ENCODE assay signal across 10 cellular contexts in genomic region chr11:10325398-10326079, GRCh38. TPM values are rescaled to one million over a fixed set of nuclear protein-coding genes. Genes with fewer than 3 reads are reported as not detected.
DNase-seq lines count a peak whose midpoint lies in the region; ATAC-seq, FAIRE-seq and TF ChIP-seq lines count a peak whose summit lies in the region.
"Had no signal": no experiment of that assay in that cellular context is flagged by ENCODE, and none has a peak within 500 bp of the region (broad histone marks: within the 10 kb centered on the region; RNA-seq: fewer than 3 reads in every experiment).

No MANE protein-coding gene starts in this region.

- H3K27ac ChIP-seq in brain microvascular endothelial cell (peak overlapping the region; percentile 82), smooth muscle cell (ENCODE audit: low read depth) (no peak overlapping the region)

- H4K20me1 ChIP-seq in smooth muscle cell (ENCODE audit: low read depth) = no peaks in the 10 kb centered on the region

- in situ Hi-C loops in brain microvascular endothelial cell (cut with HindIII; ENCODE audit: low pct_ligation_motif_present, low sequenced_read_pairs) = no loop called here

- H3K9me3 ChIP-seq in smooth muscle cell (replicated peaks; ENCODE audit: low read depth) = no peaks in the 10 kb centered on the region

- no peaks in the 10 kb centered on the region for H3K36me3 ChIP-seq in brain microvascular endothelial cell (replicated peaks)
- H3K36me3 ChIP-seq in smooth muscle cell (ENCODE audit: low read depth) = no peaks in the 10 kb centered on the region

- DNase-seq in HT1080 (ENCODE audit: low read depth) (peak; percentile 60), brain microvascular endothelial cell (peak; percentile 89), kidney tubule cell (ENCODE audit: low spot score) (peak; percentile 19), stromal cell of bone marrow (ENCODE audit: low read depth) (peak; percentile 88), smooth muscle cell (lab: John Stamatoyannopoulos, UW; ENCODE audit: unreplicated experiment) (no peak), GM19239 (ENCODE audit: insufficient read length, low spot score) (no peak), NCI-H2029 (lab: John Stamatoyannopoulos, UW) (no peak)
- DNase-seq: activated naive CD4-positive, alpha-beta T cell treated with anti-CD3 and anti-CD28 coated beads for 36 hours had no signal

- H3K27me3 ChIP-seq in brain microvascular endothelial cell (replicated peaks) (no peaks in the 10 kb centered on the region), smooth muscle cell (ENCODE audit: low read depth) (no peaks in the 10 kb centered on the region)

- no peak overlapping the region for H3K4me2 ChIP-seq in smooth muscle cell

- TF ChIP-seq CTCF in brain microvascular endothelial cell (IDR thresholded peaks at IDR 0.05; ENCODE audit: low read depth, low read length, missing control alignments) (no peak), smooth muscle cell (IDR thresholded peaks at IDR 0.05; ENCODE audit: borderline replicate concordance, insufficient read depth, poor library complexity, severe bottlenecking) (no peak)

- H2AFZ ChIP-seq in smooth muscle cell (ENCODE audit: low read depth) = no peak overlapping the region

- H3K79me2 ChIP-seq in smooth muscle cell (ENCODE audit: low read depth) = no peaks in the 10 kb centered on the region

- WGBS in smooth muscle cell (ENCODE audit: low lambda C conversion rate) = 60% methylated on average over 6 of the region's 6 CpGs

- no peak overlapping the region for H3K9ac ChIP-seq in smooth muscle cell (ENCODE audit: low read depth)

- no peak for ATAC-seq in GM21786 (IDR thresholded peaks at IDR 0.05; ENCODE audit: unreplicated experiment)
- ATAC-seq: K562 had no signal

- FAIRE-seq in GM19239 (lab: Jason Lieb, UNC) = no peak
- FAIRE-seq: K562 had no signal

- H3K4me3 ChIP-seq in brain microvascular endothelial cell (ENCODE audit: low read depth, low read length) = no peak overlapping the region
- H3K4me3 ChIP-seq in smooth muscle cell = no peak overlapping the region
- H3K4me3 ChIP-seq: K562 had no signal

- peaks cover 16% of the 10 kb centered on the region for H3K4me1 ChIP-seq in smooth muscle cell (ENCODE audit: low read depth)

- H3F3A ChIP-seq in smooth muscle cell (ENCODE audit: low read depth) = no peaks in the 10 kb centered on the region

RNA-seq across cellular contexts. Expression of gene ADM, which starts 20.7 kb away (rescaled TPM):
- not detected in 2 replicates for total RNA-seq in HT1080 (2014; rRNA removed; shearing (Covaris generic))
- not detected in 2 replicates for polyA plus RNA-seq in HT1080 (2015; cell fraction: cytosol; rRNA removed)
- polyA plus RNA-seq in HT1080 (2015; cell fraction: nucleus; rRNA removed) = not detected in 2 replicates
- 53.0 and 55.8 TPM in 2 replicates for total RNA-seq in smooth muscle cell
- 47.6 and 88.3 TPM in 2 replicates for polyA plus RNA-seq in smooth muscle cell

RNA-seq across cellular contexts. Expression of gene SBF2, which starts 31.5 kb away (rescaled TPM):
- total RNA-seq in HT1080 (2014; rRNA removed; shearing (Covaris generic)) = 23.1 and 33.9 TPM in 2 replicates
- polyA plus RNA-seq in HT1080 (2015; cell fraction: cytosol; rRNA removed) = 22.0 and 27.9 TPM in 2 replicates
- polyA plus RNA-seq in HT1080 (2015; cell fraction: nucleus; rRNA removed) = 24.1 and 28.6 TPM in 2 replicates
- 62.5 and 80.7 TPM in 2 replicates for total RNA-seq in smooth muscle cell
- polyA plus RNA-seq in smooth muscle cell = 19.0 and 25.7 TPM in 2 replicates

Comparison
In these comparisons a context has a peak if more than half of its experiments do, and no peak if none do; other contexts are left out.
1. DNase-seq: peak in HT1080 (single experiment), brain microvascular endothelial cell (single experiment), kidney tubule cell (single experiment) and stromal cell of bone marrow (single experiment); none in smooth muscle cell (single experiment), GM19239 (single experiment) and NCI-H2029 (single experiment).
2. RNA of gene ADM, which starts 20.7 kb away (total RNA-seq): 53.0 to 55.8 TPM in smooth muscle cell; not detected in HT1080; every median in the first group is over 10 times any median in the second.